In genomic region chr22:42074153-42074750, GRCh38 we compare ENCODE assay signal across 8 cellular contexts. TPM values are rescaled to one million over a fixed set of nuclear protein-coding genes. Genes with fewer than 3 reads are reported as not detected.
DNase-seq lines count a peak whose midpoint lies in the region; ATAC-seq, FAIRE-seq and TF ChIP-seq lines count a peak whose summit lies in the region.

TSS of gene PHETA2 (plus strand) at chr22:42074248. CDS start at chr22:42077294, 3,046 bp downstream.

- no peak within 1 kb of the TSS for H2AFZ ChIP-seq in HepG2 (ENCODE audit: low read length)

- H3K36me3 ChIP-seq in liver (ENCODE audit: control insufficient read depth in 4 of 4, insufficient read depth in 3 of 4, low read depth in 1 of 4, low read length in 3 of 4) (no peaks in the 10 kb centered on the region), HepG2 (replicated peaks in 1 of 2; ENCODE audit: control insufficient read depth in 1 of 2, insufficient read depth in 2 of 2, low read length in 2 of 2) (no peaks in the 10 kb centered on the region), cardiac muscle cell (no peaks in the 10 kb centered on the region)

- H3K9ac ChIP-seq in liver (ENCODE audit: low read depth in 1 of 2, low read length in 2 of 2) (peak within 1 kb of the TSS in 1 of 2 donors; percentile 40), HepG2 (ENCODE audit: insufficient read depth, low read depth, low read length) (no peak within 1 kb of the TSS)

- H3K4me2 ChIP-seq in HepG2 (ENCODE audit: low read depth, low read length), result no peak within 1 kb of the TSS

- H3K4me1 ChIP-seq in liver (ENCODE audit: control insufficient read depth in 4 of 4, insufficient read depth in 4 of 4, low read length in 3 of 4) (peaks cover 3 to 34% (median 26%) of the 10 kb centered on the region in 4 donors), HepG2 (ENCODE audit: insufficient read depth, low read length) (peaks cover 48% of the 10 kb centered on the region), cardiac muscle cell (ENCODE audit: low read depth) (peaks cover 28% of the 10 kb centered on the region)

- H3K27ac ChIP-seq in liver (ENCODE audit: low read depth in 1 of 2, low read length in 2 of 2) (peak within 1 kb of the TSS; percentile 32 to 74), HepG2 (ENCODE audit: extremely low read length, insufficient read depth, low read length) (no peak within 1 kb of the TSS), cardiac muscle cell (peak within 1 kb of the TSS; percentile 86)

- POLR2A ChIA-PET in HepG2 (lab: Yijun Ruan, JAX), result no interaction called here

- H3K27me3 ChIP-seq in liver (ENCODE audit: control insufficient read depth in 4 of 4, insufficient read depth in 4 of 4, low read length in 3 of 4), result no peaks in the 10 kb centered on the region
- no peaks in the 10 kb centered on the region; a peak in 2 of 5 replicates for H3K27me3 ChIP-seq in HepG2 (ENCODE audit: control insufficient read depth in 1 of 2, insufficient read depth in 2 of 2, low read length in 2 of 2)
- H3K27me3 ChIP-seq in cardiac muscle cell, result no peaks in the 10 kb centered on the region

- TF ChIP-seq CTCF in liver (IDR thresholded peaks at IDR 0.05; ENCODE audit: low read depth, low read length, missing input control) (no peak), HepG2 (CRISPR knock-in tag; IDR thresholded peaks at IDR 0.05) (no peak), cardiac muscle cell (IDR thresholded peaks at IDR 0.05; ENCODE audit: low read depth, low read length) (peak; percentile 42)

- intact Hi-C loops in HepG2 (cut with micrococcal nuclease; ENCODE audit: unreplicated experiment), result no loop called here

- no peak for TF ChIP-seq RAD21 in liver (IDR thresholded peaks at IDR 0.05)
- TF ChIP-seq RAD21 in HepG2 (CRISPR knock-in tag; IDR thresholded peaks at IDR 0.05), result no peak

- no peak for FAIRE-seq in HepG2 (lab: Jason Lieb, UNC)

- no TSS peak for BruUV-seq in HepG2 (replicated peaks; lab: Mats Ljungman, UMichigan)

- TF ChIP-seq EP300 in HepG2 (IDR thresholded peaks at IDR 0.05; ENCODE audit: low read depth in 2 of 2, low read length in 2 of 2) (no peak), HepG2 (CRISPR knock-in tag; IDR thresholded peaks at IDR 0.05; ENCODE audit: borderline replicate concordance) (no peak)

- DNase-seq in HepG2 (ENCODE audit: low spot score), result no peak
- peak; percentile 64 for DNase-seq in activated naive CD4-positive, alpha-beta T cell treated with Interleukin-2 at 50 U/mL for 16 hours
- peak; percentile 14 to 63 for DNase-seq in cardiac muscle cell (ENCODE audit: low read depth in 1 of 2, low spot score in 1 of 2)
- DNase-seq in retina, result peak; percentile 76
- no peak for DNase-seq in HCEC 1CT
- DNase-seq in SKM-1 treated with dmso at 0.1 percent for 144 hours (lab: John Stamatoyannopoulos, UW; ENCODE audit: unreplicated experiment), result no peak
- no peak for DNase-seq in SK-N-DZ (ENCODE audit: low spot score)

- H3K9me3 ChIP-seq in liver (ENCODE audit: control insufficient read depth in 4 of 4, low read length in 3 of 4) (peaks cover 0 to 2% (median 0%) of the 10 kb centered on the region in 4 donors), HepG2 (ENCODE audit: low read length) (no peaks in the 10 kb centered on the region), cardiac muscle cell (ENCODE audit: low read depth) (no peaks in the 10 kb centered on the region)

- H3K79me2 ChIP-seq in HepG2 (ENCODE audit: insufficient read depth, low read length), result no peaks in the 10 kb centered on the region

- ATAC-seq in HepG2, result no peak

- CTCF ChIA-PET in HepG2 (lab: Yijun Ruan, JAX; ENCODE audit: low intra/inter-chr PET ratio, low total read pairs), result no interaction called here

- in situ Hi-C loops in HepG2 (cut with HindIII; ENCODE audit: extremely low pct_ligation_motif_present, low pct_unique_long_range_greater_than_20kb), result loop anchor here (5.0 kb wide), 1 partner anchor 107 kb away; the partner anchor contains the start of gene SEPTIN3

- H3K4me3 ChIP-seq in liver (ENCODE audit: low read depth in 1 of 3, low read length in 3 of 3) (peak within 1 kb of the TSS; percentile 6 to 54 (median 25)), HepG2 (replicated peaks in 1 of 3; ENCODE audit: insufficient read depth in 1 of 3, low read depth in 2 of 3, low read length in 3 of 3) (no peak within 1 kb of the TSS), cardiac muscle cell (no peak within 1 kb of the TSS)

- TF ChIP-seq POLR2A in HepG2 (IDR thresholded peaks at IDR 0.05; ENCODE audit: insufficient read depth in 1 of 2, low read depth in 2 of 2, low read length in 2 of 2), result no peak

- no peaks in the 10 kb centered on the region for H4K20me1 ChIP-seq in HepG2 (ENCODE audit: insufficient read depth, low read length)

- WGBS in liver, result 11% methylated on average over 53 of the region's 53 CpGs
- 90% methylated on average over 25 of the region's 53 CpGs for WGBS in HepG2 (ENCODE audit: low lambda C conversion rate)

TF ChIP-seq in liver, 16 proteins besides CTCF, POLR2A, EP300 and RAD21 (continues in another document):
- TF ChIP-seq RXRA (IDR thresholded peaks at IDR 0.05) (no peak), MAX (IDR thresholded peaks at IDR 0.05) (no peak), SP1 (IDR thresholded peaks at IDR 0.05) (no peak)

TF ChIP-seq in HepG2, 621 proteins besides CTCF, POLR2A, EP300 and RAD21 (continues in another document):
- TF ChIP-seq ISL2 (CRISPR knock-in tag; IDR thresholded peaks at IDR 0.05) (no peak), ZNF367 (CRISPR knock-in tag; IDR thresholded peaks at IDR 0.05; ENCODE audit: borderline replicate concordance) (no peak), ZNF792 (CRISPR knock-in tag; IDR thresholded peaks at IDR 0.05) (no peak), ELK4 (CRISPR knock-in tag; IDR thresholded peaks at IDR 0.05; ENCODE audit: borderline replicate concordance) (no peak), NFIB (CRISPR knock-in tag; IDR thresholded peaks at IDR 0.05; ENCODE audit: borderline replicate concordance) (no peak), PTBP1 (IDR thresholded peaks at IDR 0.05; ENCODE audit: low read depth, low read length, poor library complexity, severe bottlenecking) (no peak), ATAD3A (CRISPR knock-in tag; IDR thresholded peaks at IDR 0.05) (no peak), ZNF230 (CRISPR knock-in tag; IDR thresholded peaks at IDR 0.05) (no peak)

RNA-seq across cellular contexts. Expression of gene PHETA2, which starts in this region (rescaled TPM):
- total RNA-seq in liver (1 to 10 TPM; 1.8 to 5.1 TPM), HepG2 (2016; rRNA removed; fragmentation: Illumina TruSeq; extraction: Trizol) (0.07 TPM in 1 of 2 replicates, not detected in the other), cardiac muscle cell (1.1 and 2.2 TPM in 2 replicates)
- polyA plus RNA-seq in liver (1 to 10 TPM in 1 of 2 donors, under 1 TPM in 1; 0.89 to 1.3 TPM), HepG2 (2011; rRNA removed) (not detected in 2 replicates), cardiac muscle cell (0.68 and 1.1 TPM in 2 replicates)
- not detected in 2 replicates for total RNA-seq in HepG2 (2016; cell fraction: cytosol; rRNA removed; fragmentation: Illumina TruSeq; extraction: Trizol; ENCODE audit: low read depth)
- not detected in 2 replicates for total RNA-seq in HepG2 (2016; cell fraction: insoluble cytoplasmic fraction; rRNA removed; fragmentation: Illumina TruSeq; extraction: Trizol)
- total RNA-seq in HepG2 (2016; cell fraction: membrane; rRNA removed; fragmentation: Illumina TruSeq; extraction: Trizol), result not detected in 2 replicates
- total RNA-seq in HepG2 (2016; cell fraction: nucleus; rRNA removed; fragmentation: Illumina TruSeq; extraction: Trizol), result not detected in 2 replicates
- not detected in 2 replicates for polyA plus RNA-seq in HepG2 (2011; cell fraction: cytosol; rRNA removed)
- polyA plus RNA-seq in HepG2 (2011; cell fraction: nucleus; rRNA removed), result 0.05 and 0.08 TPM in 2 replicates
- polyA plus RNA-seq in HepG2 (2012), result 0.07 TPM in 1 of 2 replicates, not detected in the other
- polyA plus RNA-seq in HepG2 (2016; cell fraction: cytosol; fragmentation: Illumina TruSeq; extraction: Trizol; ENCODE audit: low read depth), result not detected in 2 replicates
- not detected in 2 replicates for polyA plus RNA-seq in HepG2 (2016; cell fraction: insoluble cytoplasmic fraction; fragmentation: Illumina TruSeq; extraction: Trizol; ENCODE audit: low read depth)
- not detected in 2 replicates for polyA plus RNA-seq in HepG2 (2016; cell fraction: membrane; fragmentation: Illumina TruSeq; extraction: Trizol; ENCODE audit: low read depth)
- not detected in 2 replicates for polyA plus RNA-seq in HepG2 (2016; cell fraction: nucleus; fragmentation: Illumina TruSeq; extraction: Trizol; ENCODE audit: insufficient read depth, low read depth)
- 4.0 TPM in 1 of 2 replicates, not detected in the other for polyA minus RNA-seq in HepG2 (2011; rRNA and poly(A)+ RNA removed; ENCODE audit: low replicate concordance)
- not detected in 2 replicates for polyA minus RNA-seq in HepG2 (2011; cell fraction: cytosol; rRNA and poly(A)+ RNA removed)
- 0.25 and 0.39 TPM in 2 replicates for polyA minus RNA-seq in HepG2 (2011; cell fraction: nucleus; rRNA and poly(A)+ RNA removed)
- polyA plus RNA-seq in SK-N-DZ (2014; cell fraction: cytosol; rRNA removed), result 0.08 and 0.16 TPM in 2 replicates
- polyA plus RNA-seq in SK-N-DZ (2014; cell fraction: nucleus; rRNA removed), result 0.29 TPM in 1 of 2 replicates, not detected in the other

Comparison
In these comparisons a context has a peak if more than half of its experiments do, and no peak if none do; other contexts are left out.
1. H3K4me3 ChIP-seq: peak in liver (3 of 3); none in HepG2 (0 of 3) and cardiac muscle cell (single experiment).
2. DNase-seq: peak in activated naive CD4-positive, alpha-beta T cell treated with Interleukin-2 at 50 U/mL for 16 hours (single experiment), cardiac muscle cell (2 of 2) and retina (single experiment); none in HepG2 (single experiment), HCEC 1CT (single experiment), SKM-1 treated with dmso at 0.1 percent for 144 hours (single experiment) and SK-N-DZ (single experiment).